In genomic region chr10:97319671-97320479, GRCh38 we compare ENCODE assay signal across 1 cellular context.
TF ChIP-seq lines count a peak whose summit lies in the region.

No MANE protein-coding gene starts in this region.

TF ChIP-seq in HepG2, 621 proteins besides CTCF, POLR2A, EP300 and RAD21 (continued from another document and continues in another):
- TF ChIP-seq GTF2F1 (IDR thresholded peaks at IDR 0.05; ENCODE audit: low read length) (no peak), SRF (IDR thresholded peaks at IDR 0.05; ENCODE audit: low read depth, low read length) (no peak), ZMAT5 (CRISPR knock-in tag; IDR thresholded peaks at IDR 0.05; ENCODE audit: borderline replicate concordance, low read depth) (no peak), RBM39 (IDR thresholded peaks at IDR 0.05; ENCODE audit: low read depth, low read length, poor library complexity, severe bottlenecking) (no peak), THAP7 (CRISPR knock-in tag; IDR thresholded peaks at IDR 0.05) (peak; percentile 61; the same call in 1 of the 2 replicates), ZNF512 (CRISPR knock-in tag; IDR thresholded peaks at IDR 0.05) (no peak), ZNF549 (CRISPR knock-in tag; IDR thresholded peaks at IDR 0.05) (no peak), ZNF367 (CRISPR knock-in tag; IDR thresholded peaks at IDR 0.05; ENCODE audit: borderline replicate concordance) (no peak), KLF12 (CRISPR knock-in tag; IDR thresholded peaks at IDR 0.05; ENCODE audit: borderline replicate concordance) (peak; percentile 33; the same call in 1 of the 2 replicates), ZC3H4 (CRISPR knock-in tag; IDR thresholded peaks at IDR 0.05; ENCODE audit: borderline replicate concordance) (no peak), ZNF24 (IDR thresholded peaks at IDR 0.05) (no peak), ZNF382 (CRISPR knock-in tag; IDR thresholded peaks at IDR 0.05; ENCODE audit: borderline replicate concordance) (no peak), ZNF12 (CRISPR knock-in tag; IDR thresholded peaks at IDR 0.05) (no peak), RNF2 (conservative IDR thresholded peaks at IDR 0.05; ENCODE audit: low read depth) (no peak), MED8 (CRISPR knock-in tag; IDR thresholded peaks at IDR 0.05; ENCODE audit: insufficient replicate concordance) (no peak), NFIC (IDR thresholded peaks at IDR 0.05; ENCODE audit: low read length) (no peak), SP4 (CRISPR knock-in tag; IDR thresholded peaks at IDR 0.05) (no peak), ZFP91 (CRISPR knock-in tag; IDR thresholded peaks at IDR 0.05; ENCODE audit: borderline replicate concordance) (peak; percentile 67), FOXO4 (CRISPR knock-in tag; conservative IDR thresholded peaks at IDR 0.05) (no peak), GPN1 (CRISPR knock-in tag; IDR thresholded peaks at IDR 0.05; ENCODE audit: borderline replicate concordance) (no peak), TRAFD1 (CRISPR knock-in tag; IDR thresholded peaks at IDR 0.05; ENCODE audit: borderline replicate concordance) (no peak), ZBTB8A (CRISPR knock-in tag; IDR thresholded peaks at IDR 0.05; ENCODE audit: borderline replicate concordance, low read depth) (no peak), HNRNPUL1 (IDR thresholded peaks at IDR 0.05; ENCODE audit: low read depth, low read length) (no peak), ISX (CRISPR knock-in tag; conservative IDR thresholded peaks at IDR 0.05) (no peak), NFE2L1 (CRISPR knock-in tag; IDR thresholded peaks at IDR 0.05; ENCODE audit: borderline replicate concordance) (no peak), NONO (IDR thresholded peaks at IDR 0.05) (no peak), NONO (CRISPR knock-in tag; conservative IDR thresholded peaks at IDR 0.05) (no peak), SNRNP70 (IDR thresholded peaks at IDR 0.05; ENCODE audit: low read depth, low read length) (no peak), ZFP36L2 (CRISPR knock-in tag; IDR thresholded peaks at IDR 0.05) (no peak), PPARG (CRISPR knock-in tag; conservative IDR thresholded peaks at IDR 0.05) (0 out of 2 replicates have a peak, but pooled peaks have one; percentile 23), PAF1 (CRISPR knock-in tag; IDR thresholded peaks at IDR 0.05) (no peak), RFX3 (CRISPR knock-in tag; IDR thresholded peaks at IDR 0.05) (no peak), SP140L (CRISPR knock-in tag; IDR thresholded peaks at IDR 0.05; ENCODE audit: borderline replicate concordance) (no peak), TAF15 (IDR thresholded peaks at IDR 0.05; ENCODE audit: low read depth, low read length, poor library complexity, severe bottlenecking) (no peak), ZNF224 (CRISPR knock-in tag; IDR thresholded peaks at IDR 0.05) (no peak), ZNF496 (CRISPR knock-in tag; IDR thresholded peaks at IDR 0.05; ENCODE audit: insufficient replicate concordance) (no peak), ZNF160 (CRISPR knock-in tag; IDR thresholded peaks at IDR 0.05) (no peak), SMARCE1 (IDR thresholded peaks at IDR 0.05; ENCODE audit: borderline replicate concordance) (no peak), IKZF1 (IDR thresholded peaks at IDR 0.05) (no peak), HOXA3 (CRISPR knock-in tag; IDR thresholded peaks at IDR 0.05) (peak; percentile 48; the same call in 1 of the 2 replicates), NFAT5 (CRISPR knock-in tag; IDR thresholded peaks at IDR 0.05) (no peak), SMARCC2 (IDR thresholded peaks at IDR 0.05) (no peak), TCF12 (IDR thresholded peaks at IDR 0.05) (no peak), TCF12 (CRISPR knock-in tag; IDR thresholded peaks at IDR 0.05) (no peak), ZNF737 (CRISPR knock-in tag; IDR thresholded peaks at IDR 0.05; ENCODE audit: borderline replicate concordance) (no peak), ZGPAT (CRISPR knock-in tag; IDR thresholded peaks at IDR 0.05) (no peak), SOX13 (IDR thresholded peaks at IDR 0.05) (no peak), SOX13 (CRISPR knock-in tag; conservative IDR thresholded peaks at IDR 0.05 in 1 of 2, IDR thresholded peaks at IDR 0.05 in 1 of 2) (no peak), ZNF678 (CRISPR knock-in tag; IDR thresholded peaks at IDR 0.05) (no peak), ZNF674 (CRISPR knock-in tag; IDR thresholded peaks at IDR 0.05; ENCODE audit: low read depth) (no peak; the same call in 1 of the 2 replicates), MYC (CRISPR knock-in tag; IDR thresholded peaks at IDR 0.05; ENCODE audit: borderline replicate concordance) (peak; percentile 39), PBX2 (CRISPR knock-in tag; IDR thresholded peaks at IDR 0.05) (no peak), ZNF503 (CRISPR knock-in tag; IDR thresholded peaks at IDR 0.05) (no peak)
